In the genomic region with DNA sequence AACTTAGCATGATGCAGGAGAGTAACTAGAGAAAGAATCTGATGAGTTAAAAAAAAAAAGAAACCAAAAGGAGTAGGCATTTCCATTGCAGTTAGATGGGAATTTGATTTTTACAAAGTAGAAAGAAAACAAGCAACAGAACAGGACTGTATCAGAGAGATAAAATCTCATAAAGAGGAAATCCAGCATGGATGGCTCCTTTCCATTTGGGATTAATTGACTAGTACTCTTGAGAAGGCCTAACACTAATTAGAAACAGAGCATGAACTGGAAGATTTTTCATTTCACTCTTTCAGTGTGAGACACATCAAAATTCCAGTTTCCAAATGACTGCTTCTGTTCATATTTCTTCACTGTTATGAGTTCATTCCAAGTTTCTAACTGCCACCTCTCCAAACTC, we compare ENCODE assay signal across 30 cellular contexts.
"Had no signal": no experiment of that assay in that cellular context is flagged by ENCODE, and none has a peak within 500 bp of the region (broad histone marks: within the 10 kb centered on the region; RNA-seq: fewer than 3 reads in every experiment).

No MANE protein-coding gene starts in this region.

- H3K27me3 ChIP-seq: right lobe of liver, upper lobe of right lung had no signal

- FAIRE-seq: colon, kidney had no signal

- H3K4me1 ChIP-seq: upper lobe of right lung had no signal

- H3K4me3 Mint-ChIP-seq: activated naive CD4-positive, alpha-beta T cell treated with anti-CD3 and anti-CD28 coated beads, Interleukin-2, amount 10 ng/mL, durations not matched to agents 7 days and 5 days; activated naive CD8-positive, alpha-beta T cell treated with anti-CD3 and anti-CD28 coated beads, Interleukin-2, amount 10 ng/mL, durations not matched to agents 7 days and 5 days; activated T-helper 1 cell treated with anti-CD3 and anti-CD28 coated beads, Interleukin-12 subunit alpha, Interleukin-12 subunit beta, Interleukin-2, Interleukin-4 antibody, amounts not matched to agents 30 ng/mL and 10 ng/mL and 1 ng/mL, durations not matched to agents 14 hours and 24 hours and 36 hours; central memory CD8-positive, alpha-beta T cell; immature natural killer cell; naive thymus-derived CD4-positive, alpha-beta T cell; neural crest cell; stimulated activated effector memory CD8-positive, alpha-beta T cell treated with anti-CD3 and anti-CD28 coated beads, Interleukin-12 subunit alpha, Interleukin-12 subunit beta, amount 100 ng/mL, for 72 hours; stimulated activated naive CD8-positive, alpha-beta T cell treated with anti-CD3 and anti-CD28 coated beads, Interleukin-15, Interleukin-2, amounts not matched to agents 100 ng/mL and 50 ng/mL, for 24 hours had no signal

- H3K9me3 Mint-ChIP-seq: activated naive CD4-positive, alpha-beta T cell treated with anti-CD3 and anti-CD28 coated beads, Interleukin-2, amount 10 ng/mL, durations not matched to agents 7 days and 5 days; activated naive CD8-positive, alpha-beta T cell treated with anti-CD3 and anti-CD28 coated beads, Interleukin-2, amount 10 ng/mL, durations not matched to agents 7 days and 5 days; activated T-helper 1 cell treated with anti-CD3 and anti-CD28 coated beads, Interleukin-12 subunit alpha, Interleukin-12 subunit beta, Interleukin-2, Interleukin-4 antibody, amounts not matched to agents 30 ng/mL and 10 ng/mL and 1 ng/mL, durations not matched to agents 14 hours and 24 hours and 36 hours; stimulated activated naive CD8-positive, alpha-beta T cell treated with anti-CD3 and anti-CD28 coated beads, Interleukin-15, Interleukin-2, amounts not matched to agents 100 ng/mL and 50 ng/mL, for 24 hours had no signal

- H3K36me3 Mint-ChIP-seq: activated naive CD4-positive, alpha-beta T cell treated with anti-CD3 and anti-CD28 coated beads, Interleukin-2, amount 10 ng/mL, durations not matched to agents 7 days and 5 days; activated naive CD8-positive, alpha-beta T cell treated with anti-CD3 and anti-CD28 coated beads, Interleukin-2, amount 10 ng/mL, durations not matched to agents 7 days and 5 days; immature natural killer cell; naive thymus-derived CD4-positive, alpha-beta T cell; stimulated activated effector memory CD8-positive, alpha-beta T cell treated with anti-CD3 and anti-CD28 coated beads, Interleukin-12 subunit alpha, Interleukin-12 subunit beta, amount 100 ng/mL, for 72 hours had no signal

- ATAC-seq: left colon; naive thymus-derived CD4-positive, alpha-beta T cell; right lobe of liver; stimulated activated effector memory CD8-positive, alpha-beta T cell treated with anti-CD3 and anti-CD28 coated beads, Interleukin-12 subunit alpha, Interleukin-12 subunit beta, amount 100 ng/mL, for 72 hours; upper lobe of right lung had no signal

- H3K36me3 ChIP-seq: right lobe of liver, thoracic aorta, upper lobe of right lung had no signal

- H3K27ac ChIP-seq: right lobe of liver, thoracic aorta, upper lobe of right lung had no signal

- H3K9me3 ChIP-seq: right lobe of liver, thoracic aorta, upper lobe of right lung had no signal

- H3K4me1 Mint-ChIP-seq: activated naive CD4-positive, alpha-beta T cell treated with anti-CD3 and anti-CD28 coated beads, Interleukin-2, amount 10 ng/mL, durations not matched to agents 7 days and 5 days; activated naive CD8-positive, alpha-beta T cell treated with anti-CD3 and anti-CD28 coated beads, Interleukin-2, amount 10 ng/mL, durations not matched to agents 7 days and 5 days; central memory CD8-positive, alpha-beta T cell; immature natural killer cell; stimulated activated effector memory CD8-positive, alpha-beta T cell treated with anti-CD3 and anti-CD28 coated beads, Interleukin-12 subunit alpha, Interleukin-12 subunit beta, amount 100 ng/mL, for 72 hours had no signal

- H3K27ac Mint-ChIP-seq: activated naive CD4-positive, alpha-beta T cell treated with anti-CD3 and anti-CD28 coated beads, Interleukin-2, amount 10 ng/mL, durations not matched to agents 7 days and 5 days; activated naive CD8-positive, alpha-beta T cell treated with anti-CD3 and anti-CD28 coated beads, Interleukin-2, amount 10 ng/mL, durations not matched to agents 7 days and 5 days; activated T-helper 1 cell treated with anti-CD3 and anti-CD28 coated beads, Interleukin-12 subunit alpha, Interleukin-12 subunit beta, Interleukin-2, Interleukin-4 antibody, amounts not matched to agents 30 ng/mL and 10 ng/mL and 1 ng/mL, durations not matched to agents 14 hours and 24 hours and 36 hours; immature natural killer cell; naive thymus-derived CD4-positive, alpha-beta T cell; stimulated activated effector memory CD8-positive, alpha-beta T cell treated with anti-CD3 and anti-CD28 coated beads, Interleukin-12 subunit alpha, Interleukin-12 subunit beta, amount 100 ng/mL, for 72 hours; stimulated activated naive CD8-positive, alpha-beta T cell treated with anti-CD3 and anti-CD28 coated beads, Interleukin-15, Interleukin-2, amounts not matched to agents 100 ng/mL and 50 ng/mL, for 24 hours had no signal

- H3K27me3 Mint-ChIP-seq: activated naive CD4-positive, alpha-beta T cell treated with anti-CD3 and anti-CD28 coated beads, Interleukin-2, amount 10 ng/mL, durations not matched to agents 7 days and 5 days; central memory CD8-positive, alpha-beta T cell; naive thymus-derived CD4-positive, alpha-beta T cell; stimulated activated naive CD8-positive, alpha-beta T cell treated with anti-CD3 and anti-CD28 coated beads, Interleukin-15, Interleukin-2, amounts not matched to agents 100 ng/mL and 50 ng/mL, for 24 hours had no signal

- DNase-seq: activated CD4-positive, alpha-beta T cell treated with anti-CD3 and anti-CD28 coated beads for 4 hours; activated CD4-positive, alpha-beta T cell treated with anti-CD3 and anti-CD28 coated beads, Interleukin-2, amount 50 U/mL, for 48 hours; activated CD4-positive, CD25-positive, alpha-beta regulatory T cell; activated CD8-positive, alpha-beta memory T cell treated with anti-CD3 and anti-CD28 coated beads for 24 hours; activated gamma-delta T cell; activated naive CD4-positive, alpha-beta T cell treated with anti-CD3 and anti-CD28 coated beads, Interleukin-2, amount 10 ng/mL, durations not matched to agents 7 days and 5 days; activated naive CD8-positive, alpha-beta T cell treated with anti-CD3 and anti-CD28 coated beads, Interleukin-2, amount 10 ng/mL, durations not matched to agents 7 days and 5 days; amniotic stem cell; effector CD8-positive, alpha-beta T cell; erythroblast; head of caudate nucleus; hypothalamus; immature natural killer cell; kidney; left colon; mammary epithelial cell; midbrain; naive thymus-derived CD4-positive, alpha-beta T cell; occipital lobe; right lobe of liver; stimulated activated CD4-positive, alpha-beta T cell treated with anti-CD3 and anti-CD28 coated beads, Interleukin-4, amount 100 ng/mL, for 24 hours; upper lobe of right lung had no signal

- H3K4me3 ChIP-seq: right lobe of liver, skin epidermis, thoracic aorta, upper lobe of right lung had no signal
